1 cellular context compared by ENCODE assay signal in the genomic region with DNA sequence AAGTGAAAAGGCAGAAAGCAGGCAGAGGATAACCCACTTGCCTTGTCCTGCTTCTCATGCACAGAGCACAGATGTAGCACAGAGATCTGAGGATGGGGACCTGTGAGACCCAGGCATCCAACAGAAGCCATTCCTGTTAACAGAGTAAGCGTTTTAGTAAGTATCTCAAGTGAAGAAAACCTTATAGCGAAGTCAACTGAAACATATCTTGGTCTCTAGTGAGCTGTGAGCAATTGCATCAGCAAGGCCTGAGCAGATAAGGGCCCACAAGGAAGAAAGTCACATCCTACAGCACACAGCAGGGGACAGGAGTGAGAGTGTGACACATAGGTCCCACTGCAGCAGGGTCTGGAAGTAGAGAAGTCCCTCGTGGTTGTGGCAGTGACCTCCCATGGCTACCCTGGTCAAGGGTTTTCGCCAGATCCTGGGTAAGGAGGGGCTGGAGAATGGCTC.
TF ChIP-seq lines count a peak whose summit lies in the region.

No MANE protein-coding gene starts in this region.

TF ChIP-seq in K562, 482 proteins besides CTCF, POLR2A, EP300 and RAD21 (continued from another document):
- TF ChIP-seq, protein P1, sequence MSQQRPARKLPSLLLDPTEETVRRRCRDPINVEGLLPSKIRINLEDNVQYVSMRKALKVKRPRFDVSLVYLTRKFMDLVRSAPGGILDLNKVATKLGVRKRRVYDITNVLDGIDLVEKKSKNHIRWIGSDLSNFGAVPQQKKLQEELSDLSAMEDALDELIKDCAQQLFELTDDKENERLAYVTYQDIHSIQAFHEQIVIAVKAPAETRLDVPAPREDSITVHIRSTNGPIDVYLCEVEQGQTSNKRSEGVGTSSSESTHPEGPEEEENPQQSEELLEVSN (IDR thresholded peaks at IDR 0.05; ENCODE audit: borderline replicate concordance in 1 of 2, extremely low read depth in 1 of 2, insufficient read depth in 1 of 2, insufficient read length in 1 of 2, low read depth in 1 of 2, low read length in 1 of 2, poor library complexity in 1 of 2, severe bottlenecking in 1 of 2), result peak; percentile 23 to 59
- no peak for TF ChIP-seq MCM5 (IDR thresholded peaks at IDR 0.05; ENCODE audit: low read depth)
- TF ChIP-seq, protein P2, sequence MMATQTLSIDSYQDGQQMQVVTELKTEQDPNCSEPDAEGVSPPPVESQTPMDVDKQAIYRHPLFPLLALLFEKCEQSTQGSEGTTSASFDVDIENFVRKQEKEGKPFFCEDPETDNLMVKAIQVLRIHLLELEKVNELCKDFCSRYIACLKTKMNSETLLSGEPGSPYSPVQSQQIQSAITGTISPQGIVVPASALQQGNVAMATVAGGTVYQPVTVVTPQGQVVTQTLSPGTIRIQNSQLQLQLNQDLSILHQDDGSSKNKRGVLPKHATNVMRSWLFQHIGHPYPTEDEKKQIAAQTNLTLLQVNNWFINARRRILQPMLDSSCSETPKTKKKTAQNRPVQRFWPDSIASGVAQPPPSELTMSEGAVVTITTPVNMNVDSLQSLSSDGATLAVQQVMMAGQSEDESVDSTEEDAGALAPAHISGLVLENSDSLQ (IDR thresholded peaks at IDR 0.05), result no peak
- TF ChIP-seq JUN (IDR thresholded peaks at IDR 0.05; ENCODE audit: borderline replicate concordance, low read depth, low read length), result 0 out of 2 replicates have a peak, but pooled peaks have one; percentile 41
- TF ChIP-seq JUN (CRISPR knock-in tag; IDR thresholded peaks at IDR 0.05; ENCODE audit: borderline replicate concordance), result no peak
- no peak for TF ChIP-seq KAT7 (CRISPR knock-in tag; IDR thresholded peaks at IDR 0.05; ENCODE audit: borderline replicate concordance)
- peak in 1 of 2 experiments; percentile 43; a peak in 1 of 4 replicates for TF ChIP-seq TBL1XR1 (IDR thresholded peaks at IDR 0.05; ENCODE audit: low read length in 2 of 2)
- TF ChIP-seq ZNF639 (CRISPR knock-in tag; conservative IDR thresholded peaks at IDR 0.05 in 1 of 2, IDR thresholded peaks at IDR 0.05 in 1 of 2), result peak in 1 of 2 experiments; percentile 40; a peak in 1 of 4 replicates
- TF ChIP-seq ZNF253 (CRISPR knock-in tag; conservative IDR thresholded peaks at IDR 0.05), result no peak
